Comparison of ENCODE assay signal across 8 cellular contexts in the genomic region with DNA sequence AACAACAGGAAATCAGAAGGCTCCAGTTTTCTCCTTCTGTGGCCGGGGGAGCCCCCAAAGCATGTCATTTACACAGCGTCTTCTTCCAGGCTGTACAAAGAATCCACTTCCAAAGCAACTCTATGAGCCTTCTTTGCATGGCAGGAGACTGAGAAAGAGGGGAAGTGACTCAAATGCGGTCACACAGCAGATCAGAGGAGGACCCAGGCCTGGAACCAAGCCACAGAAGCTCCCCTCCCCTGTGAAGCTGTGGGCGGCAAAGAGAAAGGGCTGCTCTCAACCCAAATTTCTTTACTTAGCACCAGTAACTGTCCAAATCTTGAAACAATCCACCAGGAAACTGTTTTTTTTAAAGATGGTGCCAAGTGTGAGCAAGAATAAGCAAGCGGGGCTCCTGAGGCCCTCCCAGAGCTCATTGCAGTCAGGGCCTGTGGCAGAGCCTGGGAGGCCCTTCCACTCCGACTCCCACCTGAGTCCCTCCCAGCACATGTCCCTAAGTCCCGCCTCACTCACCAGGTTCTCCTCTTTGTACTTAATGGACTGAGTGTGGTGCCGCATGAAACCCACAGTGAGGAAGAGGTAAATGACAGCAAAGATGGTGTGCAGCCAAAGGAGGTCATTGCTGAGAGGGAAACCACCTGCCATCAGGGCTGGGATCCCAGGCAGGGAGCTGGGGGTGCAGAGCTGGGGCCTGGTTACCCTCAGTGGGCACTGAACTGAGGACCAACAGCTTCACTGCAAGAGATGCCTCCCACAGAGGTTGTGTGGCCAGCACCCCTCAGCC. TPM values are rescaled to one million over a fixed set of nuclear protein-coding genes. Genes with fewer than 3 reads are reported as not detected.
DNase-seq lines count a peak whose midpoint lies in the region; ATAC-seq, FAIRE-seq and TF ChIP-seq lines count a peak whose summit lies in the region.

No MANE protein-coding gene starts in this region.

- no peaks in the 10 kb centered on the region for H3K9me3 ChIP-seq in gastroesophageal sphincter

- TF ChIP-seq CTCF in bronchial epithelial cell (IDR thresholded peaks at IDR 0.05; ENCODE audit: insufficient read depth, low read length, severe bottlenecking) (no peak), gastroesophageal sphincter (IDR thresholded peaks at IDR 0.05) (no peak)

- H3K4me1 ChIP-seq in gastroesophageal sphincter: peaks cover 0 to 36% (median 0%) of the 10 kb centered on the region in 3 donors

- H3K27ac ChIP-seq in gastroesophageal sphincter: peak overlapping the region in 1 of 4 donors; percentile 12

- no peak for FAIRE-seq in bronchial epithelial cell (lab: Jason Lieb, UNC)

- no peak for TF ChIP-seq POLR2A in gastroesophageal sphincter (IDR thresholded peaks at IDR 0.05)

- in situ Hi-C loops in ACHN (cut with HindIII; ENCODE audit: low pct_ligation_motif_present, low pct_unique_long_range_greater_than_20kb, low sequenced_read_pairs): no loop called here

- peak; percentile 71 for ATAC-seq in HG02938 (IDR thresholded peaks at IDR 0.05; ENCODE audit: unreplicated experiment)
- ATAC-seq in gastroesophageal sphincter: no peak

- H3K36me3 ChIP-seq in bronchial epithelial cell (ENCODE audit: control insufficient read depth, insufficient read depth, low read length) (peaks cover 11% of the 10 kb centered on the region), gastroesophageal sphincter (peaks cover 0 to 98% of the 10 kb centered on the region in 2 donors)

- H3K27me3 ChIP-seq in bronchial epithelial cell (ENCODE audit: control insufficient read depth, insufficient read depth, low read length) (no peaks in the 10 kb centered on the region), gastroesophageal sphincter (no peaks in the 10 kb centered on the region)

- 70 to 85% methylated on average over 3 to 4 of the region's 8 CpGs for WGBS in gastroesophageal sphincter (ENCODE audit: low coverage in 1 of 2), 2 donors

- DNase-seq in ACHN (peak; percentile 45), UCSD-AML1 (lab: John Stamatoyannopoulos, UW; ENCODE audit: unreplicated experiment) (peak; percentile 66), bronchial epithelial cell (ENCODE audit: low read depth) (peak; percentile 48), NCI-H82 (lab: John Stamatoyannopoulos, UW) (no peak), NCI-H1694 treated with DMSO at 0.1 percent for 48 hours (lab: John Stamatoyannopoulos, UW) (no peak)
- peak; percentile 55 to 62 for DNase-seq in stimulated activated CD4-positive, alpha-beta T cell treated with anti-CD3 and anti-CD28 coated beads, Interleukin-2, amount 100 ng/mL, for 48 hours

- TF ChIP-seq EP300 in gastroesophageal sphincter (IDR thresholded peaks at IDR 0.05): no peak

- H3K4me3 ChIP-seq in bronchial epithelial cell (ENCODE audit: low read depth, low read length) (no peak overlapping the region), gastroesophageal sphincter (no peak overlapping the region)

RNA-seq across cellular contexts. Expression of gene TMEM63A, which starts 15.9 kb away (rescaled TPM):
- 4.7 and 7.9 TPM in 2 replicates for total RNA-seq in bronchial epithelial cell
- 10 to 100 TPM; 10.9 to 55.9 (median 23.8) TPM for total RNA-seq in gastroesophageal sphincter

RNA-seq across cellular contexts. Expression of gene LEFTY1, which starts 22.7 kb away (rescaled TPM):
- total RNA-seq in bronchial epithelial cell (not detected in 2 replicates), gastroesophageal sphincter (1 to 10 TPM in 1 of 4 donors, under 1 TPM in 1, not detected in 2; 0.35 to 1.4 TPM)

RNA-seq across cellular contexts. Expression of gene EPHX1, which starts 56.3 kb away (rescaled TPM):
- 3.9 and 22.1 TPM in 2 replicates for total RNA-seq in bronchial epithelial cell
- 100 to 1,000 TPM in 3 of 4 donors, 10 to 100 TPM in 1; 74.0 to 133 (median 101) TPM for total RNA-seq in gastroesophageal sphincter

RNA-seq across cellular contexts. Expression of gene PYCR2, which starts 57.8 kb away (rescaled TPM):
- total RNA-seq in bronchial epithelial cell (19.5 and 35.3 TPM in 2 replicates), gastroesophageal sphincter (10 to 100 TPM; 43.6 to 65.5 (median 50.6) TPM)

Comparison
In these comparisons a context has a peak if more than half of its experiments do, and no peak if none do; other contexts are left out.
1. DNase-seq: peak in ACHN (single experiment), UCSD-AML1 (single experiment), bronchial epithelial cell (single experiment) and stimulated activated CD4-positive, alpha-beta T cell treated with anti-CD3 and anti-CD28 coated beads, Interleukin-2, amount 100 ng/mL, for 48 hours (2 of 2); none in NCI-H82 (single experiment) and NCI-H1694 treated with DMSO at 0.1 percent for 48 hours (single experiment).